Comparison of ENCODE assay signal across 1 cellular context in the genomic region with DNA sequence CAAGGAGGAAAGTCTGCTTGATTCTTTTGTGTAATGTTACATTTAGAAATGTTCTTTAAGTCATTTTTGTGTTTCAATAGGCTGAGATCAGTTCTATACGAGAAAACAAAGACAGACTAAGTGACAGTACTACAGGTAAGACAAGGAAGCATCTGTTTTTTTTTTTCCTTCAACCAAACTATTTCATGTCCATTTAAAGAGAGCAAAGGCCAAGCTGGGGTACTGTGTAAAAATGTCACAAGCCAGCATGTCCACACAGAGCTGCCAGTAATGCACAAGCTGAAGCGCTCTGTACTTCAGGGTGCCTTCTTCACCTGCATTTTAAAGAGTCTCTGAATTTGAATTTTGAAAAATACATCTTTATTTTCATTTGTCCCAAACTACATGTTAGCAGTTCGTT.
TF ChIP-seq lines count a peak whose summit lies in the region.

No MANE protein-coding gene starts in this region.

TF ChIP-seq in HepG2, 621 proteins besides CTCF, POLR2A, EP300 and RAD21 (continued from another document):
- no peak for TF ChIP-seq HNF4G (IDR thresholded peaks at IDR 0.05; ENCODE audit: borderline replicate concordance, low read depth, low read length)
- no peak for TF ChIP-seq HNF4G (CRISPR knock-in tag; IDR thresholded peaks at IDR 0.05; ENCODE audit: borderline replicate concordance, low read depth)
- TF ChIP-seq, protein P1, sequence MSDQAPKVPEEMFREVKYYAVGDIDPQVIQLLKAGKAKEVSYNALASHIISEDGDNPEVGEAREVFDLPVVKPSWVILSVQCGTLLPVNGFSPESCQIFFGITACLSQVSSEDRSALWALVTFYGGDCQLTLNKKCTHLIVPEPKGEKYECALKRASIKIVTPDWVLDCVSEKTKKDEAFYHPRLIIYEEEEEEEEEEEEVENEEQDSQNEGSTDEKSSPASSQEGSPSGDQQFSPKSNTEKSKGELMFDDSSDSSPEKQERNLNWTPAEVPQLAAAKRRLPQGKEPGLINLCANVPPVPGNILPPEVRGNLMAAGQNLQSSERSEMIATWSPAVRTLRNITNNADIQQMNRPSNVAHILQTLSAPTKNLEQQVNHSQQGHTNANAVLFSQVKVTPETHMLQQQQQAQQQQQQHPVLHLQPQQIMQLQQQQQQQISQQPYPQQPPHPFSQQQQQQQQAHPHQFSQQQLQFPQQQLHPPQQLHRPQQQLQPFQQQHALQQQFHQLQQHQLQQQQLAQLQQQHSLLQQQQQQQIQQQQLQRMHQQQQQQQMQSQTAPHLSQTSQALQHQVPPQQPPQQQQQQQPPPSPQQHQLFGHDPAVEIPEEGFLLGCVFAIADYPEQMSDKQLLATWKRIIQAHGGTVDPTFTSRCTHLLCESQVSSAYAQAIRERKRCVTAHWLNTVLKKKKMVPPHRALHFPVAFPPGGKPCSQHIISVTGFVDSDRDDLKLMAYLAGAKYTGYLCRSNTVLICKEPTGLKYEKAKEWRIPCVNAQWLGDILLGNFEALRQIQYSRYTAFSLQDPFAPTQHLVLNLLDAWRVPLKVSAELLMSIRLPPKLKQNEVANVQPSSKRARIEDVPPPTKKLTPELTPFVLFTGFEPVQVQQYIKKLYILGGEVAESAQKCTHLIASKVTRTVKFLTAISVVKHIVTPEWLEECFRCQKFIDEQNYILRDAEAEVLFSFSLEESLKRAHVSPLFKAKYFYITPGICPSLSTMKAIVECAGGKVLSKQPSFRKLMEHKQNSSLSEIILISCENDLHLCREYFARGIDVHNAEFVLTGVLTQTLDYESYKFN (CRISPR knock-in tag; conservative IDR thresholded peaks at IDR 0.05): 0 out of 2 replicates have a peak, but pooled peaks have one; percentile 18
